8 cellular contexts compared by ENCODE assay signal in genomic region chr6:116680880-116681672, GRCh38. TPM values are rescaled to one million over a fixed set of nuclear protein-coding genes. Genes with fewer than 3 reads are reported as not detected.
DNase-seq lines count a peak whose midpoint lies in the region; ATAC-seq, FAIRE-seq and TF ChIP-seq lines count a peak whose summit lies in the region.

TSS of gene KPNA5 (plus strand) at chr6:116681211. CDS start at chr6:116681335, 124 bp downstream.

- WGBS in HepG2 (ENCODE audit: low lambda C conversion rate): 0% methylated on average over 26 of the region's 69 CpGs

- intact Hi-C loops in HepG2 (cut with micrococcal nuclease; ENCODE audit: unreplicated experiment): loop anchor here (1.0 to 2.0 kb wide), 2 partner anchors 13 to 110 kb away; partner anchors contain the start of genes RWDD1 and ZUP1

- POLR2A ChIA-PET in activated CD4-positive, alpha-beta T cell treated with anti-CD3 and anti-CD28 coated beads, Interleukin-2, amount 10 ng/mL, durations not matched to agents 7 days and 5 days (lab: Charles Lee): interaction anchor here (1.2 kb wide), 1 partner anchor 14 kb away, joined by 6 read pairs; no protein-coding TSS in a partner anchor
- POLR2A ChIA-PET in HepG2 (lab: Yijun Ruan, JAX): interaction anchor here (1.0 to 2.8 kb wide), 3 partner anchors 10 to 13 kb away, joined by 5 to 10 read pairs (median 7); partner anchors contain the start of gene ZUP1

- H3K9me3 Mint-ChIP-seq in activated CD4-positive, alpha-beta T cell treated with anti-CD3 and anti-CD28 coated beads, Interleukin-2, amount 10 ng/mL, durations not matched to agents 7 days and 5 days: no peaks in the 10 kb centered on the region

- in situ Hi-C loops in HepG2 (cut with HindIII; ENCODE audit: extremely low pct_ligation_motif_present, low pct_unique_long_range_greater_than_20kb): no loop called here

- TF ChIP-seq RAD21 in HepG2 (CRISPR knock-in tag; IDR thresholded peaks at IDR 0.05): peak; percentile 54; the same call in 1 of the 2 replicates

- H3K36me3 Mint-ChIP-seq in activated CD4-positive, alpha-beta T cell treated with anti-CD3 and anti-CD28 coated beads, Interleukin-2, amount 10 ng/mL, durations not matched to agents 7 days and 5 days (ENCODE audit: low read depth): peaks cover 24% of the 10 kb centered on the region

- H3K9ac ChIP-seq in HepG2 (ENCODE audit: insufficient read depth, low read depth, low read length): peak within 1 kb of the TSS; percentile 89

- peak within 1 kb of the TSS; percentile 98 for H3K27ac Mint-ChIP-seq in activated CD4-positive, alpha-beta T cell treated with anti-CD3 and anti-CD28 coated beads, Interleukin-2, amount 10 ng/mL, durations not matched to agents 7 days and 5 days

- peaks cover 42% of the 10 kb centered on the region for H3K79me2 ChIP-seq in HepG2 (ENCODE audit: insufficient read depth, low read length)

- FAIRE-seq in HepG2 (lab: Jason Lieb, UNC): peak; percentile 18

- no peaks in the 10 kb centered on the region; the same call in 1 of the 2 replicates for H4K20me1 ChIP-seq in HepG2 (ENCODE audit: insufficient read depth, low read length)

- H3K4me3 Mint-ChIP-seq in activated CD4-positive, alpha-beta T cell treated with anti-CD3 and anti-CD28 coated beads, Interleukin-2, amount 10 ng/mL, durations not matched to agents 7 days and 5 days: peak within 1 kb of the TSS; percentile 89

- ATAC-seq in GM19351 (IDR thresholded peaks at IDR 0.05; ENCODE audit: unreplicated experiment) (peak; percentile 93), HG03520 (IDR thresholded peaks at IDR 0.05; ENCODE audit: unreplicated experiment) (peak; percentile 91), HepG2 (peak; percentile 98)

- H2AFZ ChIP-seq in HepG2 (ENCODE audit: low read length): peak within 1 kb of the TSS; percentile 99

- peak within 1 kb of the TSS; percentile 94 for H3K4me2 ChIP-seq in HepG2 (ENCODE audit: low read depth, low read length)

- peak; percentile 19 for TF ChIP-seq CTCF in HepG2 (CRISPR knock-in tag; IDR thresholded peaks at IDR 0.05)

- H3K4me1 Mint-ChIP-seq in activated CD4-positive, alpha-beta T cell treated with anti-CD3 and anti-CD28 coated beads, Interleukin-2, amount 10 ng/mL, durations not matched to agents 7 days and 5 days: peaks cover 32% of the 10 kb centered on the region

- H3K4me3 ChIP-seq in HepG2 (replicated peaks in 1 of 3; ENCODE audit: insufficient read depth in 1 of 3, low read depth in 2 of 3, low read length in 3 of 3): peak within 1 kb of the TSS; percentile 73 to 86 (median 74)

- TF ChIP-seq POLR2A in HepG2 (IDR thresholded peaks at IDR 0.05; ENCODE audit: insufficient read depth in 1 of 2, low read depth in 2 of 2, low read length in 2 of 2): peak; percentile 98 to 100

- H3K36me3 ChIP-seq in HepG2 (replicated peaks in 1 of 2; ENCODE audit: control insufficient read depth in 1 of 2, insufficient read depth in 2 of 2, low read length in 2 of 2): no peaks in the 10 kb centered on the region

- BruUV-seq in HepG2 (replicated peaks; lab: Mats Ljungman, UMichigan): TSS peak; percentile 69

- H3K27ac ChIP-seq in HepG2 (ENCODE audit: extremely low read length, insufficient read depth, low read length): peak within 1 kb of the TSS; percentile 94

- TF ChIP-seq EP300 in HepG2 (IDR thresholded peaks at IDR 0.05; ENCODE audit: low read depth in 2 of 2, low read length in 2 of 2) (no peak), HepG2 (CRISPR knock-in tag; IDR thresholded peaks at IDR 0.05; ENCODE audit: borderline replicate concordance) (0 out of 2 replicates have a peak, but pooled peaks have one; percentile 53)

- H3K4me1 ChIP-seq in HepG2 (ENCODE audit: insufficient read depth, low read length): peaks cover 37% of the 10 kb centered on the region

- DNase-seq in C1 segment of cervical spinal cord (lab: John Stamatoyannopoulos, UW): peak; percentile 19 to 91 (median 81)
- DNase-seq in NCI-H526 treated with DMSO at 0.1 percent for 48 hours (lab: John Stamatoyannopoulos, UW): peak; percentile 93
- peak; percentile 92 for DNase-seq in activated CD4-positive, alpha-beta T cell treated with anti-CD3 and anti-CD28 coated beads, Interleukin-2, amount 10 ng/mL, durations not matched to agents 7 days and 5 days
- peak; percentile 80 for DNase-seq in dedifferentiated amniotic fluid mesenchymal stem cell (ENCODE audit: extremely low spot score)
- DNase-seq in HepG2 (ENCODE audit: low spot score): peak; percentile 92
- peak; percentile 82 to 85 for DNase-seq in stimulated activated CD4-positive, alpha-beta T cell treated with anti-CD3 and anti-CD28 coated beads, Interleukin-2, amount 100 ng/mL, for 48 hours

- peaks cover 0 to 4% of the 10 kb centered on the region in 2 experiments; a peak in 1 of 5 replicates for H3K27me3 ChIP-seq in HepG2 (ENCODE audit: control insufficient read depth in 1 of 2, insufficient read depth in 2 of 2, low read length in 2 of 2)

- H3K27me3 Mint-ChIP-seq in activated CD4-positive, alpha-beta T cell treated with anti-CD3 and anti-CD28 coated beads, Interleukin-2, amount 10 ng/mL, durations not matched to agents 7 days and 5 days: no peaks in the 10 kb centered on the region

- CTCF ChIA-PET in activated CD4-positive, alpha-beta T cell treated with anti-CD3 and anti-CD28 coated beads, Interleukin-2, amount 10 ng/mL, durations not matched to agents 7 days and 5 days (lab: Charles Lee): interaction anchor here (0.6 to 0.9 kb wide), 2 partner anchors 14 to 110 kb away, joined by 3 to 4 read pairs; partner anchors contain the start of gene RWDD1
- CTCF ChIA-PET in HepG2 (lab: Yijun Ruan, JAX; ENCODE audit: low intra/inter-chr PET ratio, low total read pairs): no interaction called here

- no peaks in the 10 kb centered on the region for H3K9me3 ChIP-seq in HepG2 (ENCODE audit: low read length)

TF ChIP-seq in HepG2, 621 proteins besides CTCF, POLR2A, EP300 and RAD21 (continues in another document):
- TF ChIP-seq ZNF83 (CRISPR knock-in tag; IDR thresholded peaks at IDR 0.05; ENCODE audit: borderline replicate concordance) (no peak; the same call in 1 of the 2 replicates), ZNF549 (CRISPR knock-in tag; IDR thresholded peaks at IDR 0.05) (0 out of 2 replicates have a peak, but pooled peaks have one; percentile 80), CREB3 (CRISPR knock-in tag; IDR thresholded peaks at IDR 0.05) (0 out of 2 replicates have a peak, but pooled peaks have one; percentile 40)

RNA-seq across cellular contexts. Expression of gene KPNA5, which starts in this region (rescaled TPM):
- total RNA-seq in activated CD4-positive, alpha-beta T cell treated with anti-CD3 and anti-CD28 coated beads, Interleukin-2, amount 10 ng/mL, durations not matched to agents 7 days and 5 days: 10 to 100 TPM; 10.1 to 14.1 TPM
- total RNA-seq in HepG2 (2016; rRNA removed; fragmentation: Illumina TruSeq; extraction: Trizol): 13.0 and 13.1 TPM in 2 replicates
- 23.4 and 26.1 TPM in 2 replicates for total RNA-seq in HepG2 (2016; cell fraction: cytosol; rRNA removed; fragmentation: Illumina TruSeq; extraction: Trizol; ENCODE audit: low read depth)
- 12.5 and 14.7 TPM in 2 replicates for total RNA-seq in HepG2 (2016; cell fraction: insoluble cytoplasmic fraction; rRNA removed; fragmentation: Illumina TruSeq; extraction: Trizol)
- total RNA-seq in HepG2 (2016; cell fraction: membrane; rRNA removed; fragmentation: Illumina TruSeq; extraction: Trizol): 9.6 and 11.5 TPM in 2 replicates
- 20.3 and 22.2 TPM in 2 replicates for total RNA-seq in HepG2 (2016; cell fraction: nucleus; rRNA removed; fragmentation: Illumina TruSeq; extraction: Trizol)
- polyA plus RNA-seq in HepG2 (2011; rRNA removed): 4.8 and 5.3 TPM in 2 replicates
- 1.6 and 2.5 TPM in 2 replicates for polyA plus RNA-seq in HepG2 (2011; cell fraction: cytosol; rRNA removed)
- 6.4 and 8.1 TPM in 2 replicates for polyA plus RNA-seq in HepG2 (2011; cell fraction: nucleus; rRNA removed)
- polyA plus RNA-seq in HepG2 (2012): 6.1 and 6.8 TPM in 2 replicates
- polyA plus RNA-seq in HepG2 (2016; cell fraction: cytosol; fragmentation: Illumina TruSeq; extraction: Trizol; ENCODE audit: low read depth): 0.44 and 0.66 TPM in 2 replicates
- polyA plus RNA-seq in HepG2 (2016; cell fraction: insoluble cytoplasmic fraction; fragmentation: Illumina TruSeq; extraction: Trizol; ENCODE audit: low read depth): 7.1 and 7.8 TPM in 2 replicates
- 0.83 and 1.1 TPM in 2 replicates for polyA plus RNA-seq in HepG2 (2016; cell fraction: membrane; fragmentation: Illumina TruSeq; extraction: Trizol; ENCODE audit: low read depth)
- polyA plus RNA-seq in HepG2 (2016; cell fraction: nucleus; fragmentation: Illumina TruSeq; extraction: Trizol; ENCODE audit: insufficient read depth, low read depth): 13.4 and 14.0 TPM in 2 replicates
- polyA minus RNA-seq in HepG2 (2011; rRNA and poly(A)+ RNA removed; ENCODE audit: low replicate concordance): 1.8 and 3.2 TPM in 2 replicates
- polyA minus RNA-seq in HepG2 (2011; cell fraction: cytosol; rRNA and poly(A)+ RNA removed): 9.8 and 10.6 TPM in 2 replicates
- polyA minus RNA-seq in HepG2 (2011; cell fraction: nucleus; rRNA and poly(A)+ RNA removed): 24.2 and 27.0 TPM in 2 replicates

Comparison
In these comparisons a context has a peak if more than half of its experiments do, and no peak if none do; other contexts are left out.
1. Peak in every context shown above with its lines: DNase-seq, ATAC-seq, H3K4me3 ChIP-seq and H3K27ac ChIP-seq.